Comparison of ENCODE assay signal across 12 cellular contexts in the genomic region with DNA sequence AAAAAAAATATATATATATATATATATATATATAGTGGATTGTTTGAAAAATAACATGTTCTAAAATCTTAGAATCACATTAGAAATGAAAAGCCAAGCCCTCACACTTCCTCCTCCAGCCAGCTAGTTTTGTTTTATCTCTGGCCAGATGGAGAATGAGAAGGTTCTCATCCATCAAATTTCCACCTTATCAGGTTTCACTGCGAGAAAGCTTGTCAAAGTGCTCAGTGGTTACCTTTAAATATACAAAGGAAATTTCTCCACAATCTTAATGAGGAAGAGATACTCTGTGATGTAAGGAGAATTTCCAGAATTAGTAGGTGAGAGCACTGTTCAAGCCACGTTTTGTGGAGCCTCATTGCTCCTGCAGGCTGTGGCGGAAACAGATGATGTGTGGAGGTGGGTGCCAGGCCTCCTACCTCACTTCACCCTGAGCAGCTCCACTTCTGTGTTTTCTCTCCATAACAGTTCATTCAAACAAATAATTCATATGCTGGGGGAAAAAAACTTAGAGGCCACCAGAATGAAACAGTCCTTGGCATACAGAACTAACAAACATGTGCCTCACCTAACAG.
"Had no signal": no experiment of that assay in that cellular context is flagged by ENCODE, and none has a peak within 500 bp of the region (broad histone marks: within the 10 kb centered on the region; RNA-seq: fewer than 3 reads in every experiment).

No MANE protein-coding gene starts in this region.

- H3K4me1 Mint-ChIP-seq: neural progenitor cell had no signal

- H3K27ac Mint-ChIP-seq: activated naive CD8-positive, alpha-beta T cell treated with anti-CD3 and anti-CD28 coated beads for 36 hours; activated T-helper 1 cell treated with anti-CD3 and anti-CD28 coated beads, Interleukin-12 subunit alpha, Interleukin-12 subunit beta, Interleukin-2, Interleukin-4 antibody, amounts not matched to agents 30 ng/mL and 10 ng/mL and 1 ng/mL, durations not matched to agents 14 hours and 24 hours and 36 hours; neural progenitor cell had no signal

- H3K27me3 Mint-ChIP-seq: activated naive CD8-positive, alpha-beta T cell treated with anti-CD3 and anti-CD28 coated beads for 36 hours had no signal

- DNase-seq: activated CD4-positive, alpha-beta T cell treated with anti-CD3 and anti-CD28 coated beads, Interleukin-2, amount 50 U/mL, for 1 hour; activated naive CD8-positive, alpha-beta T cell treated with anti-CD3 and anti-CD28 coated beads for 36 hours; brain microvascular endothelial cell; cortex of kidney; effector CD4-positive, alpha-beta T cell; esophagus squamous epithelium; stimulated activated CD4-positive, alpha-beta T cell treated with anti-CD3 and anti-CD28 coated beads, Interleukin-15, amount 100 ng/mL, for 24 hours; stimulated activated CD4-positive, alpha-beta T cell treated with anti-CD3 and anti-CD28 coated beads, Interleukin-4, amount 100 ng/mL, for 24 hours; stimulated activated naive CD8-positive, alpha-beta T cell treated with anti-CD3 and anti-CD28 coated beads, Interleukin-15, Interleukin-2, amounts not matched to agents 100 U/mL and 50 U/mL, for 24 hours; trophoblast cell had no signal

- H3K4me3 Mint-ChIP-seq: activated naive CD8-positive, alpha-beta T cell treated with anti-CD3 and anti-CD28 coated beads for 36 hours; activated T-helper 1 cell treated with anti-CD3 and anti-CD28 coated beads, Interleukin-12 subunit alpha, Interleukin-12 subunit beta, Interleukin-2, Interleukin-4 antibody, amounts not matched to agents 30 ng/mL and 10 ng/mL and 1 ng/mL, durations not matched to agents 14 hours and 24 hours and 36 hours; neural progenitor cell had no signal
